29 cellular contexts compared by ENCODE assay signal in genomic region chr20:42855896-42856295, GRCh38.
"Had no signal": no experiment of that assay in that cellular context is flagged by ENCODE, and none has a peak within 500 bp of the region (broad histone marks: within the 10 kb centered on the region; RNA-seq: fewer than 3 reads in every experiment).

No MANE protein-coding gene starts in this region.

- H3K4me3 Mint-ChIP-seq: naive thymus-derived CD8-positive, alpha-beta T cell; nephron; neural progenitor cell; stimulated activated effector memory CD8-positive, alpha-beta T cell treated with anti-CD3 and anti-CD28 coated beads, Interleukin-12 subunit alpha, Interleukin-12 subunit beta, amount 100 ng/mL, for 72 hours; stimulated activated naive B cell treated with anti-CD40 and anti-IgM and Interleukin-4, amounts not matched to agents 10 μg/mL and 1 μg/mL and 100 μg/mL, for 72 hours; stimulated activated naive CD8-positive, alpha-beta T cell treated with anti-CD3 and anti-CD28 coated beads, Interleukin-15, amount 100 ng/mL, for 72 hours; type B pancreatic cell had no signal

- H3K27me3 ChIP-seq: ovary, right lobe of liver, sigmoid colon, testis, tibial artery, transverse colon, upper lobe of right lung, uterus had no signal

- H3K4me1 ChIP-seq: neural progenitor cell, psoas muscle, right lobe of liver, sigmoid colon, testis, tibial artery, transverse colon, upper lobe of right lung, uterus had no signal

- DNase-seq: naive thymus-derived CD8-positive, alpha-beta T cell; occipital lobe; ovary; posterior cingulate gyrus; psoas muscle; right cardiac atrium; right lobe of liver; sigmoid colon; small intestine; stimulated activated CD4-positive, alpha-beta T cell treated with anti-CD3 and anti-CD28 coated beads, Interleukin-15, amount 100 ng/mL, for 24 hours; stimulated activated CD4-positive, alpha-beta T cell treated with anti-CD3 and anti-CD28 coated beads, Interleukin-2, amount 100 ng/mL, for 24 hours; stimulated activated CD4-positive, alpha-beta T cell treated with anti-CD3 and anti-CD28 coated beads, Interleukin-2, amount 100 ng/mL, for 48 hours; stimulated activated CD4-positive, alpha-beta T cell treated with anti-CD3 and anti-CD28 coated beads, Interleukin-4, amount 100 ng/mL, for 24 hours; stimulated activated naive B cell treated with anti-CD40 and anti-IgM and Interleukin-4, amounts not matched to agents 10 μg/mL and 1 μg/mL and 100 μg/mL, for 72 hours; stimulated activated naive CD8-positive, alpha-beta T cell treated with anti-CD3 and anti-CD28 coated beads, Interleukin-15, amount 100 ng/mL, for 72 hours; stimulated activated naive CD8-positive, alpha-beta T cell treated with anti-CD3 and anti-CD28 coated beads, Interleukin-15, Interleukin-2, amounts not matched to agents 100 U/mL and 50 U/mL, for 24 hours; substantia nigra; testis; tibial artery; transverse colon; upper lobe of right lung; uterus had no signal

- H3K4me1 Mint-ChIP-seq: naive thymus-derived CD8-positive, alpha-beta T cell; stimulated activated effector memory CD8-positive, alpha-beta T cell treated with anti-CD3 and anti-CD28 coated beads, Interleukin-12 subunit alpha, Interleukin-12 subunit beta, amount 100 ng/mL, for 72 hours; stimulated activated naive B cell treated with anti-CD40 and anti-IgM and Interleukin-4, amounts not matched to agents 10 μg/mL and 1 μg/mL and 100 μg/mL, for 72 hours; stimulated activated naive CD8-positive, alpha-beta T cell treated with anti-CD3 and anti-CD28 coated beads, Interleukin-15, amount 100 ng/mL, for 72 hours had no signal

- H3K9me3 Mint-ChIP-seq: nephron; neural progenitor cell; stimulated activated naive B cell treated with anti-CD40 and anti-IgM and Interleukin-4, amounts not matched to agents 10 μg/mL and 1 μg/mL and 100 μg/mL, for 72 hours; type B pancreatic cell had no signal

- H3K27ac Mint-ChIP-seq: naive thymus-derived CD8-positive, alpha-beta T cell; nephron; neural progenitor cell; stimulated activated effector memory CD8-positive, alpha-beta T cell treated with anti-CD3 and anti-CD28 coated beads, Interleukin-12 subunit alpha, Interleukin-12 subunit beta, amount 100 ng/mL, for 72 hours; stimulated activated naive B cell treated with anti-CD40 and anti-IgM and Interleukin-4, amounts not matched to agents 10 μg/mL and 1 μg/mL and 100 μg/mL, for 72 hours; stimulated activated naive CD8-positive, alpha-beta T cell treated with anti-CD3 and anti-CD28 coated beads, Interleukin-15, amount 100 ng/mL, for 72 hours; type B pancreatic cell had no signal

- FAIRE-seq: small intestine had no signal

- ATAC-seq: naive thymus-derived CD8-positive, alpha-beta T cell; psoas muscle; right cardiac atrium; right lobe of liver; stimulated activated effector memory CD8-positive, alpha-beta T cell treated with anti-CD3 and anti-CD28 coated beads, Interleukin-12 subunit alpha, Interleukin-12 subunit beta, amount 100 ng/mL, for 72 hours; stimulated activated naive B cell treated with anti-CD40 and anti-IgM and Interleukin-4, amounts not matched to agents 10 μg/mL and 1 μg/mL and 100 μg/mL, for 72 hours; stimulated activated naive CD8-positive, alpha-beta T cell treated with anti-CD3 and anti-CD28 coated beads, Interleukin-15, amount 100 ng/mL, for 72 hours; stimulated activated naive CD8-positive, alpha-beta T cell treated with anti-CD3 and anti-CD28 coated beads, Interleukin-15, Interleukin-2, amounts not matched to agents 100 U/mL and 50 U/mL, for 24 hours; upper lobe of right lung had no signal

- H3K36me3 ChIP-seq: neural progenitor cell, ovary, right lobe of liver, sigmoid colon, suprapubic skin, tibial artery, transverse colon, upper lobe of right lung, uterus had no signal

- H3K27me3 Mint-ChIP-seq: progenitor cell of endocrine pancreas; stimulated activated naive B cell treated with anti-CD40 and anti-IgM and Interleukin-4, amounts not matched to agents 10 μg/mL and 1 μg/mL and 100 μg/mL, for 72 hours; stimulated activated naive CD8-positive, alpha-beta T cell treated with anti-CD3 and anti-CD28 coated beads, Interleukin-15, amount 100 ng/mL, for 72 hours had no signal

- H3K9me3 ChIP-seq: ovary, psoas muscle, right lobe of liver, suprapubic skin, testis, tibial artery, transverse colon, upper lobe of right lung, uterus had no signal

- H3K4me3 ChIP-seq: neural progenitor cell, ovary, psoas muscle, right lobe of liver, sigmoid colon, suprapubic skin, testis, tibial artery, transverse colon, upper lobe of right lung, uterus had no signal

- H3K36me3 Mint-ChIP-seq: naive thymus-derived CD8-positive, alpha-beta T cell; neural progenitor cell; stimulated activated effector memory CD8-positive, alpha-beta T cell treated with anti-CD3 and anti-CD28 coated beads, Interleukin-12 subunit alpha, Interleukin-12 subunit beta, amount 100 ng/mL, for 72 hours; stimulated activated naive B cell treated with anti-CD40 and anti-IgM and Interleukin-4, amounts not matched to agents 10 μg/mL and 1 μg/mL and 100 μg/mL, for 72 hours; type B pancreatic cell had no signal

- H3K27ac ChIP-seq: neural progenitor cell, ovary, parathyroid adenoma, psoas muscle, right lobe of liver, sigmoid colon, suprapubic skin, testis, tibial artery, transverse colon, upper lobe of right lung, uterus had no signal
